ENCODE assay signal across 7 cellular contexts in genomic region chr7:14083761-14084160, GRCh38.
"Had no signal": no experiment of that assay in that cellular context is flagged by ENCODE, and none has a peak within 500 bp of the region (broad histone marks: within the 10 kb centered on the region; RNA-seq: fewer than 3 reads in every experiment).

No MANE protein-coding gene starts in this region.

- DNase-seq: IMR-90, KBM-7, KG1 had no signal

- H3K27ac ChIP-seq: HL-60 had no signal

- H3K4me1 Mint-ChIP-seq: IgD-negative memory B cell had no signal

- H3K27ac Mint-ChIP-seq: IgD-negative memory B cell had no signal

- H3K27me3 Mint-ChIP-seq: IgD-negative memory B cell had no signal

- ATAC-seq: HepG2, K562 had no signal

- H3K36me3 Mint-ChIP-seq: IgD-negative memory B cell had no signal

- H3K4me3 Mint-ChIP-seq: IgD-negative memory B cell had no signal

- H3K4me3 ChIP-seq: K562 had no signal
